Comparison of ENCODE assay signal across 8 cellular contexts in the genomic region with DNA sequence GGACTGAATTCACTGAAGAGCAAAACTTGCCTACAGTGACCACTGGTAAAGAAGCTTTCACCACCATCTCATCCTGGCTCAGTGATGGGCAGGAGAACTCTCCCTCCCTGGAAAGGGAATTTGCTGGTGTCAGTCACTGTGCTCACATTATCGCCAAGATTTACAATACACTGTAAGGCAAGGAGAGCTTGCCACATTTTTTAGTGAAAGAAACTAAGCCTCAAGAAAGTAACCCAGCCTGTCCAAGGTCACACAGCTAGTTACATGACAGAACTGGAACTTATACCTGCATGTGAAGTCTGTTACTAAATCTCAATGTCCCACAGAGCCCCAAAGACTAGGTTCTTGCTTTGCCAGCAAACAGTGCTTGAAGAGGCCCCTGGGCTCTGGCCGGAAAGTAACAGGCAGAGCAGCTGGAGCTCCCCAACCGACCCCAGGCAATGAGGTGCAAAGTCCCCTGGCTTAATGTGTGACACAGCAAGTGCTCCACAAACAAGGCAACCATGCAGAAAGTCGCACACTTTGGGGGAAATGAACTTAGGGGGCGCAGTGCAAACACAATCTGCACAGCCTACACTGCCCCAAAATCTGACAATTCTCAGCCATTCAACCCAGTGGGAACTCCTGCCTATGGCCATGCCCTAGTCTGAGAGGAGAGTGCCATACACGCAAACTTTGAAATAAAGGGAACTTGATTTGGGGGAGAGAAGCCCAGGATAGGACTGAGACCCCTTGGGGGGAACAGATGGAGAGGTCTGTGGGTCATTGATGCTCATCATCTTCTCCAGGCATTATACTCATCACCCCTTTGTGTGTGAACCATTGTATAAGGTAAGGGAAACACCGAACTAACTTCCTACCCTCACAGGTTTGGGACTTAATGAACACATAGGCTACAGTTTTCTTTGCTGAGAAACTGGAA. TPM values are rescaled to one million over a fixed set of nuclear protein-coding genes. Genes with fewer than 3 reads are reported as not detected.
DNase-seq lines count a peak whose midpoint lies in the region; ATAC-seq lines count a peak whose summit lies in the region.

No MANE protein-coding gene starts in this region.

- DNase-seq in DMS79 (lab: John Stamatoyannopoulos, UW) (peak; percentile 11), KBM-7 (peak; percentile 16), left lobe of liver (ENCODE audit: low spot score) (peak; percentile 70), substantia nigra (lab: John Stamatoyannopoulos, UW) (peak in 12 of 49 donors; percentile 9 to 65 (median 22)), NCI-H1048 (lab: John Stamatoyannopoulos, UW) (no peak), occipital lobe (lab: John Stamatoyannopoulos, UW) (no peak)

- H3K27ac ChIP-seq in angular gyrus (ENCODE audit: low read depth, low read length) (peak overlapping the region; percentile 100), substantia nigra (ENCODE audit: low read depth, low read length, poor library complexity, severe bottlenecking) (peak overlapping the region; percentile 100)

- in situ Hi-C loops in KBM-7 (cut with MboI; ENCODE audit: low pct_unique_long_range_greater_than_20kb, low sequenced_read_pairs) = loop anchor here (10.0 kb wide), 1 partner anchor 56 kb away; no protein-coding TSS in a partner anchor

- peak; percentile 7 for ATAC-seq in left lobe of liver
- no peak for ATAC-seq in HG03175 (IDR thresholded peaks at IDR 0.05; ENCODE audit: unreplicated experiment)

RNA-seq across cellular contexts. Expression of a gene that starts 1.9 kb away (rescaled TPM):
- total RNA-seq in left lobe of liver (35.0 TPM), occipital lobe (42.6 TPM)

RNA-seq across cellular contexts. Expression of a gene that starts 18.3 kb away (rescaled TPM):
- total RNA-seq in left lobe of liver = 2.0 TPM
- total RNA-seq in occipital lobe = 5.8 TPM

Comparison
In these comparisons a context has a peak if more than half of its experiments do, and no peak if none do; other contexts are left out.
1. DNase-seq: peak in DMS79 (single experiment), KBM-7 (single experiment) and left lobe of liver (single experiment); none in NCI-H1048 (single experiment) and occipital lobe (single experiment).